31 cellular contexts compared by ENCODE assay signal in the genomic region with DNA sequence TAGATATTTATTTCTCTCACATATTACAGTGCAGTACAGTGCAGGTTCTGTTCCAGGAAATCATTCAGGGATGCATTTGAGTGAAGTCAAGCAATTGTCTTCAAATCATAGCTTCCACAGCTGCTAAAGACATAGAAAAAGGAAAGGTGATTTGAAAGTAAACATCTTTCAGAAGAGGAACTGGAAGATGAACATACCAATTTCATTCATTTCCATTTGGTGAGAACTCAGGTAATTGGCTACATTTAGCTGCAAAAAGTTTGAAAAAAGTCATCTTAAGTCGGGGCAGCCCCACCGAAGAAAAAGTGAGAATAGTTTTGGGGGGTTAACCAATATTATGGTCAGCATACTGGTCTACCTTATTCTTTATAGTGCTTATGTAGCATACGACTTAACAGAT.
DNase-seq lines count a peak whose midpoint lies in the region; ATAC-seq, FAIRE-seq and TF ChIP-seq lines count a peak whose summit lies in the region.
"Had no signal": no experiment of that assay in that cellular context is flagged by ENCODE, and none has a peak within 500 bp of the region (broad histone marks: within the 10 kb centered on the region; RNA-seq: fewer than 3 reads in every experiment).

No MANE protein-coding gene starts in this region.

- H3K27ac ChIP-seq in RWPE2 (ENCODE audit: poor library complexity, severe bottlenecking) = peak overlapping the region; percentile 47
- H3K27ac ChIP-seq: HL-60, parathyroid adenoma, right atrium auricular region, thoracic aorta, vagina, VCaP had no signal

- H3K27me3 ChIP-seq in RWPE2 (ENCODE audit: insufficient read depth, poor library complexity, severe bottlenecking) = no peaks in the 10 kb centered on the region
- H3K27me3 ChIP-seq: gastrocnemius medialis, right atrium auricular region, vagina had no signal

- CTCF ChIA-PET in activated CD4-positive, alpha-beta T cell treated with anti-CD3 and anti-CD28 coated beads for 36 hours (lab: Charles Lee) = interaction anchor here (1.0 to 1.5 kb wide), 3 partner anchors 12 to 599 kb away, joined by 3 to 6 read pairs (median 4); no protein-coding TSS in a partner anchor

- H3K4me1 ChIP-seq in RWPE2 (ENCODE audit: insufficient read depth, poor library complexity, severe bottlenecking) = peaks cover 10% of the 10 kb centered on the region
- H3K4me1 ChIP-seq: gastrocnemius medialis, parathyroid adenoma had no signal

- POLR2A ChIA-PET in activated CD4-positive, alpha-beta T cell treated with anti-CD3 and anti-CD28 coated beads for 36 hours (lab: Charles Lee) = no interaction called here

- no peak overlapping the region for H3K4me3 Mint-ChIP-seq in stimulated activated memory B cell treated with anti-CD40 and anti-IgM and Interleukin-4, amounts not matched to agents 10 μg/mL and 1 μg/mL and 100 μg/mL, for 72 hours
- no peak overlapping the region for H3K4me3 Mint-ChIP-seq in activated CD4-positive, alpha-beta T cell treated with anti-CD3 and anti-CD28 coated beads for 36 hours
- H3K4me3 Mint-ChIP-seq: activated CD4-positive, alpha-beta T cell treated with anti-CD3 and anti-CD28 coated beads, Interleukin-2, amount 10 ng/mL, durations not matched to agents 7 days and 5 days; activated CD8-positive, alpha-beta memory T cell treated with anti-CD3 and anti-CD28 coated beads, Interleukin-2, amount 10 ng/mL, durations not matched to agents 7 days and 5 days; CD4-positive, alpha-beta T cell; dendritic cell treated with granulocyte-macrophage colony-stimulating factor and Interleukin-4, amounts not matched to agents 40 ng/mL and 50 ng/mL, for 4 days; stimulated activated effector memory CD8-positive, alpha-beta T cell treated with anti-CD3 and anti-CD28 coated beads, Interleukin-12 subunit alpha, Interleukin-12 subunit beta, amount 100 ng/mL, for 72 hours had no signal

- intact Hi-C loops in activated CD4-positive, alpha-beta T cell treated with anti-CD3 and anti-CD28 coated beads for 36 hours (cut with DNase I, micrococcal nuclease) = no loop called here

- no peak for DNase-seq in GM12892 (ENCODE audit: insufficient read length)
- DNase-seq in RWPE2 (ENCODE audit: low spot score) = no peak
- DNase-seq in NCI-H524 treated with DMSO at 0.1 percent for 48 hours (lab: John Stamatoyannopoulos, UW) = no peak
- no peak for DNase-seq in activated CD4-positive, alpha-beta T cell treated with anti-CD3 and anti-CD28 coated beads for 36 hours
- DNase-seq in NCI-H345 (lab: John Stamatoyannopoulos, UW) = no peak
- DNase-seq: activated CD4-positive, alpha-beta T cell treated with anti-CD3 and anti-CD28 coated beads, Interleukin-2, amount 10 ng/mL, durations not matched to agents 7 days and 5 days; activated CD8-positive, alpha-beta memory T cell treated with anti-CD3 and anti-CD28 coated beads, Interleukin-2, amount 10 ng/mL, durations not matched to agents 7 days and 5 days; activated naive CD4-positive, alpha-beta T cell treated with anti-CD3 and anti-CD28 coated beads, Interleukin-2, amount 50 U/mL, for 16 hours; aorta; CD4-positive, alpha-beta T cell; DMS 273 treated with DMSO at 0.1 percent for 48 hours; gastrocnemius medialis; hippocampal formation; left ventricle myocardium superior; mucosa of descending colon; NCI-H1092; NCI-H187; stimulated activated CD4-positive, alpha-beta T cell treated with anti-CD3 and anti-CD28 coated beads, Interleukin-2, amount 100 ng/mL, for 48 hours had no signal

- no peaks in the 10 kb centered on the region for H3K27me3 Mint-ChIP-seq in stimulated activated memory B cell treated with anti-CD40 and anti-IgM and Interleukin-4, amounts not matched to agents 10 μg/mL and 1 μg/mL and 100 μg/mL, for 72 hours
- H3K27me3 Mint-ChIP-seq in activated CD4-positive, alpha-beta T cell treated with anti-CD3 and anti-CD28 coated beads for 36 hours = no peaks in the 10 kb centered on the region
- H3K27me3 Mint-ChIP-seq: activated CD8-positive, alpha-beta memory T cell treated with anti-CD3 and anti-CD28 coated beads, Interleukin-2, amount 10 ng/mL, durations not matched to agents 7 days and 5 days; CD4-positive, alpha-beta T cell had no signal

- H3K9me3 Mint-ChIP-seq in stimulated activated memory B cell treated with anti-CD40 and anti-IgM and Interleukin-4, amounts not matched to agents 10 μg/mL and 1 μg/mL and 100 μg/mL, for 72 hours = no peaks in the 10 kb centered on the region
- no peaks in the 10 kb centered on the region for H3K9me3 Mint-ChIP-seq in activated CD4-positive, alpha-beta T cell treated with anti-CD3 and anti-CD28 coated beads for 36 hours (ENCODE audit: low read depth)
- H3K9me3 Mint-ChIP-seq: CD4-positive, alpha-beta T cell; dendritic cell treated with granulocyte-macrophage colony-stimulating factor and Interleukin-4, amounts not matched to agents 40 ng/mL and 50 ng/mL, for 4 days; stimulated activated effector memory CD8-positive, alpha-beta T cell treated with anti-CD3 and anti-CD28 coated beads, Interleukin-12 subunit alpha, Interleukin-12 subunit beta, amount 100 ng/mL, for 72 hours had no signal

- ATAC-seq in GM21526 (IDR thresholded peaks at IDR 0.05; ENCODE audit: low FRiP score, unreplicated experiment) (peak; percentile 23), RWPE2 (ENCODE audit: low read depth) (no peak)
- ATAC-seq in stimulated activated memory B cell treated with anti-CD40 and anti-IgM and Interleukin-4, amounts not matched to agents 10 μg/mL and 1 μg/mL and 100 μg/mL, for 72 hours = peak; percentile 37
- ATAC-seq in activated CD4-positive, alpha-beta T cell treated with anti-CD3 and anti-CD28 coated beads for 36 hours = no peak
- ATAC-seq: activated CD8-positive, alpha-beta memory T cell treated with anti-CD3 and anti-CD28 coated beads, Interleukin-2, amount 10 ng/mL, durations not matched to agents 7 days and 5 days; HepG2; mucosa of descending colon; stimulated activated effector memory CD8-positive, alpha-beta T cell treated with anti-CD3 and anti-CD28 coated beads, Interleukin-12 subunit alpha, Interleukin-12 subunit beta, amount 100 ng/mL, for 72 hours had no signal

- H3K36me3 Mint-ChIP-seq in stimulated activated memory B cell treated with anti-CD40 and anti-IgM and Interleukin-4, amounts not matched to agents 10 μg/mL and 1 μg/mL and 100 μg/mL, for 72 hours = no peaks in the 10 kb centered on the region
- H3K36me3 Mint-ChIP-seq in activated CD4-positive, alpha-beta T cell treated with anti-CD3 and anti-CD28 coated beads for 36 hours (ENCODE audit: low read depth) = no peaks in the 10 kb centered on the region

- TF ChIP-seq CTCF in RWPE2 (IDR thresholded peaks at IDR 0.05; ENCODE audit: poor library complexity, severe bottlenecking) = no peak

- H3K9me3 ChIP-seq in RWPE2 (ENCODE audit: severe bottlenecking) = no peaks in the 10 kb centered on the region
- H3K9me3 ChIP-seq: gastrocnemius medialis, mucosa of descending colon, right atrium auricular region, thoracic aorta, vagina had no signal

- no peak overlapping the region for H3K4me3 ChIP-seq in RWPE2 (ENCODE audit: severe bottlenecking)
- H3K4me3 ChIP-seq: gastrocnemius medialis, mucosa of descending colon, right atrium auricular region, thoracic aorta, vagina had no signal

- TF ChIP-seq POLR2A in GM12892 (IDR thresholded peaks at IDR 0.05; ENCODE audit: low read depth, low read length) = no peak

- H3K36me3 ChIP-seq in RWPE2 (ENCODE audit: low read depth) = no peaks in the 10 kb centered on the region
- H3K36me3 ChIP-seq: gastrocnemius medialis, right atrium auricular region, thoracic aorta, vagina had no signal

- FAIRE-seq in GM12892 (lab: Jason Lieb, UNC) = peak; percentile 92
- FAIRE-seq: endometrium, H1, HepG2 had no signal

- peaks cover 62% of the 10 kb centered on the region for H3K4me1 Mint-ChIP-seq in stimulated activated memory B cell treated with anti-CD40 and anti-IgM and Interleukin-4, amounts not matched to agents 10 μg/mL and 1 μg/mL and 100 μg/mL, for 72 hours
- H3K4me1 Mint-ChIP-seq in activated CD4-positive, alpha-beta T cell treated with anti-CD3 and anti-CD28 coated beads for 36 hours = peaks cover 13% of the 10 kb centered on the region

- peak overlapping the region; percentile 79 for H3K27ac Mint-ChIP-seq in stimulated activated memory B cell treated with anti-CD40 and anti-IgM and Interleukin-4, amounts not matched to agents 10 μg/mL and 1 μg/mL and 100 μg/mL, for 72 hours
- H3K27ac Mint-ChIP-seq in activated CD4-positive, alpha-beta T cell treated with anti-CD3 and anti-CD28 coated beads for 36 hours = no peak overlapping the region
- H3K27ac Mint-ChIP-seq: activated CD4-positive, alpha-beta T cell treated with anti-CD3 and anti-CD28 coated beads, Interleukin-2, amount 10 ng/mL, durations not matched to agents 7 days and 5 days; activated CD8-positive, alpha-beta memory T cell treated with anti-CD3 and anti-CD28 coated beads, Interleukin-2, amount 10 ng/mL, durations not matched to agents 7 days and 5 days; CD4-positive, alpha-beta T cell; dendritic cell treated with granulocyte-macrophage colony-stimulating factor and Interleukin-4, amounts not matched to agents 40 ng/mL and 50 ng/mL, for 4 days; stimulated activated effector memory CD8-positive, alpha-beta T cell treated with anti-CD3 and anti-CD28 coated beads, Interleukin-12 subunit alpha, Interleukin-12 subunit beta, amount 100 ng/mL, for 72 hours had no signal

Comparison
In these comparisons a context has a peak if more than half of its experiments do, and no peak if none do; other contexts are left out.
1. ATAC-seq: peak in GM21526 (single experiment) and stimulated activated memory B cell treated with anti-CD40 and anti-IgM and Interleukin-4, amounts not matched to agents 10 μg/mL and 1 μg/mL and 100 μg/mL, for 72 hours (single experiment); none in RWPE2 (single experiment) and activated CD4-positive, alpha-beta T cell treated with anti-CD3 and anti-CD28 coated beads for 36 hours (single experiment).